In the genomic region with DNA sequence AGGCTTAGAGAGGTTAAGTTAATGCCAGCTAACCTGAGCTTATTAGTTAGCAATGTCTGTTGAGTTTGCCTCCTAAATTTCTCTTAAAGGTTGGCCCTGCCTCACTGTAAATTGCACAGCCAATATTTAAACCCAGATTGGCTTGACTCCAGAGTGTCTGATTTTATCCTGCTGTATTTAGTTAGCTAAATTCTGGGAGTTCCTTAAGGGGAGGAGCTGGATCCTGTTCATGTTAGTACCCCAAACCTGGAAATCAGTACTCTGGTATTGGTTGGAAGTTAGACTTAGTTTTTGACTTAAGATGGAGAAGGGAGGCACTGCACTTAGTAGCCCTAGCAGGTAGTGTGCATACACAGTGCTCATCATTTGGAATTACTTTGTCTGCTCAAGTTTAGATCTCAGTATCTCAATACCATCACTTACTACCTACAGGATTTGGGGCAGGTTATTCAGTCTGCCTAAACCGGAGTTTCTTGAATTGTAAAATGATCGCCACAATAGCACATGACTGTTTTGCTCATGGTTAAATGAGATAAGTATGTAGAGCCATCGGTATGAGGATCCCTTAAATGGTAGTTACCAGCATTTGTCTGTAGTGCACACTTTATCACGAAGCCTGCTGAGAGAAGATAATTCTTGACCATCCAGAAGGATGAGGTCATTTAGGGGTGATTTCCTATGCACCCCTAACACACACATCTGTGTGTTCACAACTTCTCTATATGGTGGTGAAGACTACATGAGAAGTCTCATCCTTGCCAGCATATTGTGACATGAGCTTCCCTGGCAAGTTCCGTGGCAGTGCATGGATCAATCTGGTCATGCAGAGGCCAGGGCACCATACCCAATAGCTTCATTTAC, we compare ENCODE assay signal across 1 cellular context.
TF ChIP-seq lines count a peak whose summit lies in the region.

No MANE protein-coding gene starts in this region.

TF ChIP-seq in K562, 482 proteins besides CTCF, POLR2A, EP300 and RAD21 (continued from another document and continues in another):
- no peak for TF ChIP-seq ARID4B (CRISPR knock-in tag; IDR thresholded peaks at IDR 0.05)
- TF ChIP-seq ZNF436 (CRISPR knock-in tag; IDR thresholded peaks at IDR 0.05) = no peak
- TF ChIP-seq HMGN3 (IDR thresholded peaks at IDR 0.05; ENCODE audit: borderline replicate concordance, extremely low read depth, insufficient read length, low read depth, low read length) = no peak
- TF ChIP-seq HBP1 (CRISPR knock-in tag; IDR thresholded peaks at IDR 0.05) = no peak
- no peak for TF ChIP-seq ZNF316 (IDR thresholded peaks at IDR 0.05)
- no peak for TF ChIP-seq PATZ1 (CRISPR knock-in tag; IDR thresholded peaks at IDR 0.05; ENCODE audit: borderline replicate concordance)
- TF ChIP-seq, protein P1, sequence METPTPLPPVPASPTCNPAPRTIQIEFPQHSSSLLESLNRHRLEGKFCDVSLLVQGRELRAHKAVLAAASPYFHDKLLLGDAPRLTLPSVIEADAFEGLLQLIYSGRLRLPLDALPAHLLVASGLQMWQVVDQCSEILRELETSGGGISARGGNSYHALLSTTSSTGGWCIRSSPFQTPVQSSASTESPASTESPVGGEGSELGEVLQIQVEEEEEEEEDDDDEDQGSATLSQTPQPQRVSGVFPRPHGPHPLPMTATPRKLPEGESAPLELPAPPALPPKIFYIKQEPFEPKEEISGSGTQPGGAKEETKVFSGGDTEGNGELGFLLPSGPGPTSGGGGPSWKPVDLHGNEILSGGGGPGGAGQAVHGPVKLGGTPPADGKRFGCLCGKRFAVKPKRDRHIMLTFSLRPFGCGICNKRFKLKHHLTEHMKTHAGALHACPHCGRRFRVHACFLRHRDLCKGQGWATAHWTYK (CRISPR knock-in tag; IDR thresholded peaks at IDR 0.05) = no peak
- peak; percentile 54; the same call in 1 of the 2 replicates for TF ChIP-seq DIDO1 (tag; IDR thresholded peaks at IDR 0.05; ENCODE audit: low read depth)
- TF ChIP-seq ZNF699 (CRISPR knock-in tag; IDR thresholded peaks at IDR 0.05; ENCODE audit: insufficient replicate concordance) = no peak
- TF ChIP-seq ZNF311 (CRISPR knock-in tag; IDR thresholded peaks at IDR 0.05) = 0 out of 2 replicates have a peak, but pooled peaks have one; percentile 27
- TF ChIP-seq ARHGAP35 (IDR thresholded peaks at IDR 0.05; ENCODE audit: partially characterized antibody) = no peak
- TF ChIP-seq ZNF561 (CRISPR knock-in tag; conservative IDR thresholded peaks at IDR 0.05) = no peak
- no peak for TF ChIP-seq TAF7 (tag; IDR thresholded peaks at IDR 0.05)
- TF ChIP-seq PCBP1 (IDR thresholded peaks at IDR 0.05; ENCODE audit: low read depth, low read length, poor library complexity, severe bottlenecking) = no peak
- no peak; the same call in 1 of the 2 replicates for TF ChIP-seq FOXJ2 (tag; IDR thresholded peaks at IDR 0.05)
- TF ChIP-seq PHB (CRISPR knock-in tag; IDR thresholded peaks at IDR 0.05) = no peak
- TF ChIP-seq ATF3 (IDR thresholded peaks at IDR 0.05) = peak; percentile 95
- TF ChIP-seq ATF3 (CRISPR knock-in tag; conservative IDR thresholded peaks at IDR 0.05) = peak; percentile 81
- TF ChIP-seq ZNF274 (IDR thresholded peaks at IDR 0.05; ENCODE audit: borderline replicate concordance, low read depth, low read length) = no peak
- TF ChIP-seq KLF1 (tag; IDR thresholded peaks at IDR 0.05) = no peak
- TF ChIP-seq DMBX1 (CRISPR knock-in tag; IDR thresholded peaks at IDR 0.05; ENCODE audit: borderline replicate concordance) = peak; percentile 69; the same call in 1 of the 2 replicates
- TF ChIP-seq ZHX1 (conservative IDR thresholded peaks at IDR 0.05; ENCODE audit: low read length) = no peak
- no peak for TF ChIP-seq DNMT1 (IDR thresholded peaks at IDR 0.05)
- TF ChIP-seq SMARCE1 (IDR thresholded peaks at IDR 0.05) = peak; percentile 89
- no peak for TF ChIP-seq SIN3A (IDR thresholded peaks at IDR 0.05; ENCODE audit: borderline replicate concordance in 2 of 2, control insufficient read depth in 1 of 2, low read depth in 2 of 2, low read length in 2 of 2)
- TF ChIP-seq, protein P2, sequence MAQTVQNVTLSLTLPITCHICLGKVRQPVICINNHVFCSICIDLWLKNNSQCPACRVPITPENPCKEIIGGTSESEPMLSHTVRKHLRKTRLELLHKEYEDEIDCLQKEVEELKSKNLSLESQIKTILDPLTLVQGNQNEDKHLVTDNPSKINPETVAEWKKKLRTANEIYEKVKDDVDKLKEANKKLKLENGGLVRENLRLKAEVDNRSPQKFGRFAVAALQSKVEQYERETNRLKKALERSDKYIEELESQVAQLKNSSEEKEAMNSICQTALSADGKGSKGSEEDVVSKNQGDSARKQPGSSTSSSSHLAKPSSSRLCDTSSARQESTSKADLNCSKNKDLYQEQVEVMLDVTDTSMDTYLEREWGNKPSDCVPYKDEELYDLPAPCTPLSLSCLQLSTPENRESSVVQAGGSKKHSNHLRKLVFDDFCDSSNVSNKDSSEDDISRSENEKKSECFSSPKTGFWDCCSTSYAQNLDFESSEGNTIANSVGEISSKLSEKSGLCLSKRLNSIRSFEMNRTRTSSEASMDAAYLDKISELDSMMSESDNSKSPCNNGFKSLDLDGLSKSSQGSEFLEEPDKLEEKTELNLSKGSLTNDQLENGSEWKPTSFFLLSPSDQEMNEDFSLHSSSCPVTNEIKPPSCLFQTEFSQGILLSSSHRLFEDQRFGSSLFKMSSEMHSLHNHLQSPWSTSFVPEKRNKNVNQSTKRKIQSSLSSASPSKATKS (CRISPR knock-in tag; IDR thresholded peaks at IDR 0.05) = no peak
- TF ChIP-seq ZBTB7A (IDR thresholded peaks at IDR 0.05; ENCODE audit: borderline replicate concordance, control insufficient read depth, low read depth, low read length) = no peak
- peak; percentile 90 for TF ChIP-seq PML (IDR thresholded peaks at IDR 0.05; ENCODE audit: low read length)
- no peak for TF ChIP-seq ZFP30 (CRISPR knock-in tag; IDR thresholded peaks at IDR 0.05; ENCODE audit: borderline replicate concordance)
- no peak for TF ChIP-seq HDGF (IDR thresholded peaks at IDR 0.05)
- 0 out of 2 replicates have a peak, but pooled peaks have one; percentile 64 for TF ChIP-seq ZBTB43 (CRISPR knock-in tag; IDR thresholded peaks at IDR 0.05)
- no peak for TF ChIP-seq RHOXF2B (CRISPR knock-in tag; conservative IDR thresholded peaks at IDR 0.05)
- TF ChIP-seq GATAD2A (IDR thresholded peaks at IDR 0.05) = peak; percentile 7; the same call in 1 of the 2 replicates
- no peak for TF ChIP-seq E2F4 (CRISPR knock-in tag; IDR thresholded peaks at IDR 0.05; ENCODE audit: low read depth)
- TF ChIP-seq PHF20 (IDR thresholded peaks at IDR 0.05; ENCODE audit: partially characterized antibody) = no peak
- peak; percentile 82 for TF ChIP-seq LEF1 (IDR thresholded peaks at IDR 0.05)
